Comparison of ENCODE assay signal across 22 cellular contexts in the genomic region with DNA sequence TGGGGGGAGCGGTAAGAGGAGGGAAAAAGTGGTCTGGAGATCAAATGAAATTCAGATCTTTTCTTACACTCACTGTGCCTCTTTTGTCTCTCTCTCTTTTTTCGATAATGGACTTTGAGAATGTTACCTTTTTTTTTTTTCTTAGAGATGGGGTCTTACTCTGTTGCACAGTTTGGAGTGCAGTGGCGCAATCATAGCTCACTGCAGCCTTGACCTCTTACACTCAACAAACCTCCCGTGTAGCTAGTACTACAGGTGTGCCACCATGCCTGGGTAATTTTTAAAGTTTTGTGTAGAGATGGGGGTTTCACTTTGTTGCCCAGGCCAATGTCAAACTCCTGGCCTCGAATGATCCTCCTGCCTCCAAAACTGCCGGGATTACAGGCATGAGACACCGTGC. TPM values are rescaled to one million over a fixed set of nuclear protein-coding genes. Genes with fewer than 3 reads are reported as not detected.
DNase-seq lines count a peak whose midpoint lies in the region; TF ChIP-seq lines count a peak whose summit lies in the region.
"Had no signal": no experiment of that assay in that cellular context is flagged by ENCODE, and none has a peak within 500 bp of the region (broad histone marks: within the 10 kb centered on the region; RNA-seq: fewer than 3 reads in every experiment).

No MANE protein-coding gene starts in this region.

- H3K36me3 Mint-ChIP-seq in MCF 10A (ENCODE audit: insufficient read depth, unreplicated experiment) = peaks cover 43% of the 10 kb centered on the region

- DNase-seq in MCF 10A (ENCODE audit: unreplicated experiment) = no peak
- DNase-seq in mammary epithelial cell = no peak
- no peak for DNase-seq in epithelial cell of prostate (ENCODE audit: low read depth, low spot score)
- no peak for DNase-seq in superior temporal gyrus (ENCODE audit: extremely low spot score)
- no peak for DNase-seq in GOT3 (lab: John Stamatoyannopoulos, UW)
- DNase-seq in HT-29 (ENCODE audit: low spot score) = no peak
- DNase-seq: 8988T; ACHN; AML-193; BE2C; CD4-positive, alpha-beta T cell; CD8-positive, alpha-beta memory T cell; DMS53; DMS79 treated with DMSO at 0.1 percent for 48 hours; GF-D8; HFFc6 had no signal

- H3K4me3 ChIP-seq in mammary epithelial cell (replicated peaks in 1 of 3; ENCODE audit: insufficient read depth in 1 of 3, low read depth in 2 of 3, low read length in 3 of 3) (no peak overlapping the region), liver (ENCODE audit: low read depth in 1 of 3, low read length in 3 of 3) (no peak overlapping the region)
- H3K4me3 ChIP-seq: A549; BLaER1 treated with 17β-estradiol and CSF1 and Interleukin-3, amounts not matched to agents 10 nM and 100 nM; GM23338; HAP-1 had no signal

- POLR2A ChIA-PET in MCF 10A (lab: Yijun Ruan, JAX) = interaction anchor here (0.6 to 8.1 kb wide), 5 partner anchors 12 to 220 kb away, joined by 3 to 320 read pairs (median 12); a partner anchor contains a TSS

- H3K4me1 ChIP-seq in mammary epithelial cell (ENCODE audit: insufficient read depth, low read length) (peaks cover 29% of the 10 kb centered on the region), liver (ENCODE audit: control insufficient read depth in 4 of 4, insufficient read depth in 4 of 4, low read length in 3 of 4) (peaks cover 0 to 35% (median 21%) of the 10 kb centered on the region in 4 donors)
- H3K4me1 ChIP-seq: BE2C, HAP-1 had no signal

- H3K27ac Mint-ChIP-seq in MCF 10A (ENCODE audit: low read depth, unreplicated experiment) = peak overlapping the region; percentile 81
- H3K27ac Mint-ChIP-seq: CD14-positive monocyte; CD4-positive, alpha-beta T cell; CD8-positive, alpha-beta memory T cell; GM23338; HFFc6 had no signal

- H3K9me3 Mint-ChIP-seq in MCF 10A (ENCODE audit: unreplicated experiment) = no peaks in the 10 kb centered on the region
- H3K9me3 Mint-ChIP-seq: CD14-positive monocyte; CD4-positive, alpha-beta T cell; GM23338; HFFc6 had no signal

- H3K79me2 ChIP-seq in mammary epithelial cell (ENCODE audit: insufficient read depth, low read length) = peaks cover 3% of the 10 kb centered on the region

- H3K4me2 ChIP-seq in mammary epithelial cell (ENCODE audit: insufficient read depth, low read depth, low read length) = no peak overlapping the region
- H3K4me2 ChIP-seq: A549; BLaER1 treated with 17β-estradiol and CSF1 and Interleukin-3, amounts not matched to agents 10 nM and 100 nM; GM23338 had no signal

- H4K20me1 ChIP-seq in mammary epithelial cell (ENCODE audit: insufficient read depth, low read length) = no peaks in the 10 kb centered on the region
- H4K20me1 ChIP-seq: BLaER1 treated with 17β-estradiol and CSF1 and Interleukin-3, amounts not matched to agents 10 nM and 100 nM had no signal

- H3K27me3 ChIP-seq in mammary epithelial cell (ENCODE audit: insufficient read depth, low read length) (no peaks in the 10 kb centered on the region), liver (ENCODE audit: control insufficient read depth in 4 of 4, insufficient read depth in 4 of 4, low read length in 3 of 4) (no peaks in the 10 kb centered on the region)
- H3K27me3 ChIP-seq: BE2C; BLaER1 treated with 17β-estradiol and CSF1 and Interleukin-3, amounts not matched to agents 10 nM and 100 nM had no signal

- no peak overlapping the region for H3K4me3 Mint-ChIP-seq in MCF 10A (ENCODE audit: unreplicated experiment)
- H3K4me3 Mint-ChIP-seq: CD14-positive monocyte; CD4-positive, alpha-beta T cell; CD8-positive, alpha-beta memory T cell; GM23338; HFFc6 had no signal

- peaks cover 7% of the 10 kb centered on the region for H3K36me3 ChIP-seq in mammary epithelial cell (ENCODE audit: insufficient read depth, low read length)
- peaks cover 1 to 15% (median 8%) of the 10 kb centered on the region in 4 donors for H3K36me3 ChIP-seq in liver (ENCODE audit: control insufficient read depth in 4 of 4, insufficient read depth in 3 of 4, low read depth in 1 of 4, low read length in 3 of 4)
- H3K36me3 ChIP-seq: BE2C had no signal

- TF ChIP-seq CTCF in MCF 10A (IDR thresholded peaks at IDR 0.05; ENCODE audit: unreplicated experiment) = no peak
- TF ChIP-seq CTCF in mammary epithelial cell (conservative IDR thresholded peaks at IDR 0.05 in 1 of 2, IDR thresholded peaks at IDR 0.05 in 1 of 2; ENCODE audit: extremely low read depth in 1 of 2, insufficient read depth in 1 of 2, low read depth in 1 of 2, low read length in 2 of 2) = no peak
- no peak for TF ChIP-seq CTCF in liver (IDR thresholded peaks at IDR 0.05; ENCODE audit: low read depth, low read length, missing input control)

- H3K27ac ChIP-seq in mammary epithelial cell (ENCODE audit: insufficient read depth, low read depth, low read length) = no peak overlapping the region
- H3K27ac ChIP-seq in epithelial cell of prostate = peak overlapping the region; percentile 56
- no peak overlapping the region for H3K27ac ChIP-seq in liver (ENCODE audit: low read depth in 1 of 2, low read length in 2 of 2)
- H3K27ac ChIP-seq: A549; BLaER1 treated with 17β-estradiol and CSF1 and Interleukin-3, amounts not matched to agents 10 nM and 100 nM had no signal

- CTCF ChIA-PET in MCF 10A (lab: Yijun Ruan, JAX) = interaction anchor here (3.4 to 3.5 kb wide), 2 partner anchors 9 to 12 kb away, joined by 17 read pairs; no protein-coding TSS in a partner anchor
- CTCF ChIA-PET in mammary epithelial cell (lab: Charles Lee; ENCODE audit: low non-redundant PET) = no interaction called here

- H3K27me3 Mint-ChIP-seq in MCF 10A (ENCODE audit: insufficient read depth, unreplicated experiment) = no peaks in the 10 kb centered on the region
- H3K27me3 Mint-ChIP-seq: CD4-positive, alpha-beta T cell; CD8-positive, alpha-beta memory T cell had no signal

- peaks cover 22% of the 10 kb centered on the region for H3K4me1 Mint-ChIP-seq in MCF 10A (ENCODE audit: insufficient read depth, unreplicated experiment)
- H3K4me1 Mint-ChIP-seq: GM23338 had no signal

- intact Hi-C loops in MCF 10A (cut with micrococcal nuclease) (loop anchor here (5.0 to 10.0 kb wide), 2 partner anchors 61 to 288 kb away; no protein-coding TSS in a partner anchor), mammary epithelial cell (cut with micrococcal nuclease) (loop anchor here (5.0 to 10.0 kb wide), 2 partner anchors 61 to 288 kb away; no protein-coding TSS in a partner anchor)

- WGBS in mammary epithelial cell (ENCODE audit: low coverage, missing lambda C conversion rate) = 97% methylated on average over 7 of the region's 7 CpGs
- WGBS in liver = 72% methylated on average over 7 of the region's 7 CpGs

- H3K9ac ChIP-seq in mammary epithelial cell (ENCODE audit: insufficient read depth, low read length) = no peak overlapping the region
- no peak overlapping the region for H3K9ac ChIP-seq in liver (ENCODE audit: low read depth in 1 of 2, low read length in 2 of 2)
- H3K9ac ChIP-seq: BLaER1 treated with 17β-estradiol and CSF1 and Interleukin-3, amounts not matched to agents 10 nM and 100 nM had no signal

- in situ Hi-C loops in mammary epithelial cell (cut with MboI; ENCODE audit: low sequenced_read_pairs in 2 of 2) = no loop called here

- no peak for TF ChIP-seq RAD21 in liver (IDR thresholded peaks at IDR 0.05)

- H3K9me3 ChIP-seq in mammary epithelial cell (replicated peaks; ENCODE audit: insufficient read depth, low read length) = no peaks in the 10 kb centered on the region
- no peaks in the 10 kb centered on the region for H3K9me3 ChIP-seq in liver (ENCODE audit: control insufficient read depth in 4 of 4, low read length in 3 of 4)
- H3K9me3 ChIP-seq: A549; BE2C; BLaER1 treated with 17β-estradiol and CSF1 and Interleukin-3, amounts not matched to agents 10 nM and 100 nM; HAP-1 had no signal

- BruUV-seq in MCF 10A (replicated peaks; lab: Mats Ljungman, UMichigan) (no TSS peak), mammary epithelial cell (replicated peaks; lab: Mats Ljungman, UMichigan) (no TSS peak)

- no peak overlapping the region for H2AFZ ChIP-seq in mammary epithelial cell (ENCODE audit: low read depth, low read length)
- H2AFZ ChIP-seq: GM23338 had no signal

- dilution Hi-C loops in mammary epithelial cell (cut with HindIII; ENCODE audit: low sequenced_read_pairs) = no loop called here

TF ChIP-seq in liver, 16 proteins besides CTCF, POLR2A, EP300 and RAD21:
- no peak for TF ChIP-seq HNF4G (IDR thresholded peaks at IDR 0.05)
- peak; percentile 11 to 14 for TF ChIP-seq RXRA (IDR thresholded peaks at IDR 0.05)

RNA-seq across cellular contexts. Expression of a gene that starts 15.6 kb away (rescaled TPM):
- total RNA-seq in MCF 10A (2022) = 30.3 and 32.6 TPM in 2 replicates
- 10 to 100 TPM; 37.9 to 59.8 TPM for total RNA-seq in mammary epithelial cell
- 32.4 TPM for polyA plus RNA-seq in mammary epithelial cell
- 39.3 TPM for polyA minus RNA-seq in mammary epithelial cell
- 10 to 100 TPM; 22.5 to 25.8 TPM for total RNA-seq in liver
- 1 to 10 TPM; 9.2 to 9.7 TPM for polyA plus RNA-seq in liver
- total RNA-seq in HT-29 (2014; rRNA removed; shearing (Covaris generic)) = 4.6 and 11.3 TPM in 2 replicates
